8 cellular contexts compared by ENCODE assay signal in the genomic region with DNA sequence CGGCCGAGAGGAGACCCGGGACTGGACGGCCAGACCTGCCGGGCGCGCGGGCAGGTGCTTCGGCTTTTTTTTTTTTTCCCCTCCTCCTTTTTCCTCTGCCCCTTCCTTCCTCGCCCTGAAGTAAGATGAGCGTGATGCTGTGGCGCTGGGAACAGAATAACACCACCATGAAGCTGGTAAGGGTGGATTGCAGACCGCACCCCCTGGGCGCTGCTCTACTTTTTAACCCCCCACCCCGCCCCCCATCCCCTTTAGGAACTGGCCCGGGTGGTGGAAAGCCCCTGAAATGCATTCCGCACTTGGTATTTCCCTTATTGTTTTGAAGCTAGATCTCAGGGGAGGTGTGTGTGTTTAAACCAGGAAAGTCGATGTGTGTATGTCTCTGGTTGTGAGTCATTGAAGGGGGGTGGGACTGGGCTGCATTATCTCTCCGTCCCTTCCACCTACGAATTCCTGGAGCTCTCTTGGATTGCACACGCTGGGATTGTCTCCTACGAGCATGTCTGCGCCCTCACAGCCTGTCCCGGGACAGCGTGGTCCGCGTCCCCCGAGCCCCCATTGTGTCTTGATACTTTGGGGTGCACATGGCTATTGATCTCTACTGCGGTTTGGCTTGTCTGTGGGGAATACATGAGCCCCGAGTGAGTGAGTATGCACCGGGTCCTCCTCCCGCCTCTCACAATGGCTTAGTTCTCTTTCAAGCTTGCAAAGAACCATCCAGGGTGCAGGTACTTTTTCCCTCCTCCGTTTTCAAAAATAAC.
DNase-seq lines count a peak whose midpoint lies in the region; ATAC-seq, FAIRE-seq and TF ChIP-seq lines count a peak whose summit lies in the region.

No MANE protein-coding gene starts in this region.

- no peak overlapping the region for H2AFZ ChIP-seq in SK-N-SH (ENCODE audit: low read depth)
- H2AFZ ChIP-seq in Karpas-422 (ENCODE audit: low read length): no peak overlapping the region

- H3K27ac ChIP-seq in A549 (peak overlapping the region; percentile 67 to 91), SK-N-SH (ENCODE audit: low read depth in 2 of 2, low read length in 1 of 2) (0 out of 4 replicates have a peak overlapping the region, but pooled peaks of 1 of the 2 experiments have one; percentile 4), pancreas (peak overlapping the region in 3 of 4 donors; percentile 38 to 88 (median 85)), Karpas-422 (ENCODE audit: low read length) (no peak overlapping the region)

- H3K4me3 ChIP-seq in A549 (peak overlapping the region; percentile 64), SK-N-SH (ENCODE audit: low read depth in 2 of 2, low read length in 1 of 2) (peak overlapping the region in 1 of 2 experiments; percentile 26; a peak in 2 of 4 replicates), fibroblast of villous mesenchyme (ENCODE audit: low read depth, low read length) (peak overlapping the region; percentile 56), pancreas (peak overlapping the region; percentile 42 to 66 (median 54)), Karpas-422 (ENCODE audit: low read length) (no peak overlapping the region)

- H3K9me3 ChIP-seq in A549: no peaks in the 10 kb centered on the region
- H3K9me3 ChIP-seq in SK-N-SH: no peaks in the 10 kb centered on the region
- no peaks in the 10 kb centered on the region for H3K9me3 ChIP-seq in pancreas
- no peaks in the 10 kb centered on the region for H3K9me3 ChIP-seq in Karpas-422 (ENCODE audit: low read length)

- H3K36me3 ChIP-seq in SK-N-SH (replicated peaks in 1 of 2; ENCODE audit: control insufficient read depth in 1 of 2, insufficient read depth in 2 of 2, low read length in 1 of 2) (peaks cover 9 to 27% of the 10 kb centered on the region in 2 experiments), pancreas (no peaks in the 10 kb centered on the region), Karpas-422 (ENCODE audit: insufficient read depth, low read length) (no peaks in the 10 kb centered on the region)

- TF ChIP-seq POLR2A in A549 (IDR thresholded peaks at IDR 0.05; ENCODE audit: low read length): no peak
- no peak for TF ChIP-seq POLR2A in GM18505 (IDR thresholded peaks at IDR 0.05; ENCODE audit: borderline replicate concordance, extremely low read depth, insufficient read depth, insufficient read length)

- H3K27me3 ChIP-seq in SK-N-SH (ENCODE audit: insufficient read depth) (no peaks in the 10 kb centered on the region), pancreas (no peaks in the 10 kb centered on the region), Karpas-422 (ENCODE audit: low read length) (no peaks in the 10 kb centered on the region)

- 29% methylated on average over 31 of the region's 33 CpGs for WGBS in A549 (ENCODE audit: missing lambda C conversion rate)
- WGBS in SK-N-SH (ENCODE audit: low lambda C conversion rate): 68% methylated on average over 25 of the region's 33 CpGs
- WGBS in pancreas, 2 donors: 2 to 4% methylated on average over 23 to 33 of the region's 33 CpGs

- FAIRE-seq in A549 (lab: Jason Lieb, UNC): no peak
- FAIRE-seq in pancreas (lab: Jason Lieb, UNC): no peak

- TF ChIP-seq RAD21 in A549 (conservative IDR thresholded peaks at IDR 0.05 in 1 of 2, IDR thresholded peaks at IDR 0.05 in 1 of 2) (no peak), SK-N-SH (IDR thresholded peaks at IDR 0.05; ENCODE audit: low read length) (no peak)

- no peaks in the 10 kb centered on the region for H3K9me2 ChIP-seq in SK-N-SH
- H3K9me2 ChIP-seq in Karpas-422 (replicated peaks; ENCODE audit: insufficient read depth, low read length): no peaks in the 10 kb centered on the region

- peaks cover 97% of the 10 kb centered on the region for H3K79me2 ChIP-seq in SK-N-SH (ENCODE audit: insufficient read depth)
- no peaks in the 10 kb centered on the region for H3K79me2 ChIP-seq in Karpas-422 (ENCODE audit: low read length)

- H4K20me1 ChIP-seq in SK-N-SH (ENCODE audit: insufficient read depth): peaks cover 98% of the 10 kb centered on the region
- H4K20me1 ChIP-seq in Karpas-422 (ENCODE audit: insufficient read depth, low read depth, low read length): no peaks in the 10 kb centered on the region

- no peak for TF ChIP-seq EP300 in A549 (IDR thresholded peaks at IDR 0.05)
- no peak for TF ChIP-seq EP300 in SK-N-SH (IDR thresholded peaks at IDR 0.05; ENCODE audit: borderline replicate concordance in 1 of 2, low read depth in 1 of 2, low read length in 1 of 2)

- H3K4me1 ChIP-seq in A549 (peaks cover 9% of the 10 kb centered on the region; the same call in 1 of the 3 replicates), SK-N-SH (ENCODE audit: control insufficient read depth in 1 of 2, insufficient read depth in 2 of 2, low read depth in 1 of 2, low read length in 1 of 2) (peaks cover 7 to 18% of the 10 kb centered on the region in 2 experiments; a peak in 2 of 4 replicates), pancreas (peaks cover 0 to 4% (median 3%) of the 10 kb centered on the region in 3 donors), Karpas-422 (ENCODE audit: low read length) (no peaks in the 10 kb centered on the region)

- H3K9ac ChIP-seq in SK-N-SH (no peak overlapping the region), Karpas-422 (ENCODE audit: low read length) (no peak overlapping the region)

- TF ChIP-seq CTCF in A549 (IDR thresholded peaks at IDR 0.05) (no peak), SK-N-SH (IDR thresholded peaks at IDR 0.05) (no peak), fibroblast of villous mesenchyme (IDR thresholded peaks at IDR 0.05; ENCODE audit: insufficient read depth, low read depth, low read length) (no peak), pancreas (IDR thresholded peaks at IDR 0.05) (no peak)

- intact Hi-C loops in pancreas (cut with DNase I): no loop called here

- H3F3A ChIP-seq in SK-N-SH (replicated peaks; ENCODE audit: insufficient read depth): peaks cover 21% of the 10 kb centered on the region

- ATAC-seq in A549 (peak; percentile 51 to 83), GM18505 (IDR thresholded peaks at IDR 0.05; ENCODE audit: unreplicated experiment) (peak; percentile 76), HG02763 (IDR thresholded peaks at IDR 0.05; ENCODE audit: unreplicated experiment) (peak; percentile 78), pancreas (peak; percentile 69 to 79 (median 74))

- CTCF ChIA-PET in A549 (lab: Yijun Ruan, JAX) (interaction anchor here (1.1 to 3.0 kb wide), 5 partner anchors 11 to 220 kb away, joined by 3 to 10 read pairs (median 3); no protein-coding TSS in a partner anchor), SK-N-SH (lab: Yijun Ruan, JAX) (interaction anchor here (0.8 to 1.5 kb wide), 2 partner anchors 22 to 126 kb away, joined by 3 read pairs; no protein-coding TSS in a partner anchor)

- POLR2A ChIA-PET in A549 (lab: Yijun Ruan, JAX) (interaction anchor here (0.7 kb wide), 1 partner anchor 66 kb away, joined by 4 read pairs; no protein-coding TSS in a partner anchor), SK-N-SH (lab: Yijun Ruan, JAX) (no interaction called here)

- DNase-seq in A549 (ENCODE audit: low read depth in 1 of 2, low spot score in 1 of 2) (peak; percentile 32 to 68), SK-N-SH (no peak), fibroblast of villous mesenchyme (ENCODE audit: low read depth) (peak; percentile 42), pancreas (peak in 4 of 6 donors; percentile 24 to 44 (median 28)), Karpas-422 (no peak)
- DNase-seq in activated effector memory CD4-positive, alpha-beta T cell treated with Interleukin-2 at 50 U/mL for 16 hours: no peak

- peak overlapping the region; percentile 79 for H3K4me2 ChIP-seq in A549
- peak overlapping the region; percentile 30; the same call in 1 of the 2 replicates for H3K4me2 ChIP-seq in SK-N-SH
- no peak overlapping the region for H3K4me2 ChIP-seq in Karpas-422 (ENCODE audit: low read depth, low read length, poor library complexity, severe bottlenecking)

TF ChIP-seq in A549, 52 proteins besides CTCF, POLR2A, EP300 and RAD21:
- TF ChIP-seq MAFK (IDR thresholded peaks at IDR 0.05; ENCODE audit: partially characterized antibody): no peak
- no peak for TF ChIP-seq FOSL2 (IDR thresholded peaks at IDR 0.05)
- 0 out of 2 replicates have a peak, but pooled peaks have one; percentile 25 for TF ChIP-seq FOSL2 (CRISPR knock-in tag; IDR thresholded peaks at IDR 0.05)

TF ChIP-seq in SK-N-SH, 30 proteins besides CTCF, POLR2A, EP300 and RAD21:
- TF ChIP-seq GABPA (IDR thresholded peaks at IDR 0.05; ENCODE audit: low read depth) (no peak), POLR2AphosphoS5 (IDR thresholded peaks at IDR 0.05; ENCODE audit: low read depth, low read length) (no peak), JUND (IDR thresholded peaks at IDR 0.05) (no peak), ZBTB33 (IDR thresholded peaks at IDR 0.05; ENCODE audit: borderline replicate concordance, low read depth) (no peak), TCF12 (IDR thresholded peaks at IDR 0.05) (peak; percentile 13; the same call in 1 of the 2 replicates), TEAD4 (IDR thresholded peaks at IDR 0.05; ENCODE audit: borderline replicate concordance, insufficient read depth) (no peak), NRF1 (IDR thresholded peaks at IDR 0.05; ENCODE audit: low read depth, low read length) (no peak), FOSL2 (IDR thresholded peaks at IDR 0.05; ENCODE audit: borderline replicate concordance, low read depth) (peak; percentile 58), FOXM1 (IDR thresholded peaks at IDR 0.05; ENCODE audit: low read depth) (no peak), MEF2A (IDR thresholded peaks at IDR 0.05; ENCODE audit: borderline replicate concordance, low read depth) (no peak)

Comparison
In these comparisons a context has a peak if more than half of its experiments do, and no peak if none do; other contexts are left out.
1. DNase-seq: peak in A549 (2 of 2), fibroblast of villous mesenchyme (single experiment) and pancreas (4 of 6); none in SK-N-SH (single experiment), Karpas-422 (single experiment) and activated effector memory CD4-positive, alpha-beta T cell treated with Interleukin-2 at 50 U/mL for 16 hours (single experiment).
2. Peak in every context shown above with its lines, with median percentiles within 50 percentile points of each other: ATAC-seq.